In the genomic region with DNA sequence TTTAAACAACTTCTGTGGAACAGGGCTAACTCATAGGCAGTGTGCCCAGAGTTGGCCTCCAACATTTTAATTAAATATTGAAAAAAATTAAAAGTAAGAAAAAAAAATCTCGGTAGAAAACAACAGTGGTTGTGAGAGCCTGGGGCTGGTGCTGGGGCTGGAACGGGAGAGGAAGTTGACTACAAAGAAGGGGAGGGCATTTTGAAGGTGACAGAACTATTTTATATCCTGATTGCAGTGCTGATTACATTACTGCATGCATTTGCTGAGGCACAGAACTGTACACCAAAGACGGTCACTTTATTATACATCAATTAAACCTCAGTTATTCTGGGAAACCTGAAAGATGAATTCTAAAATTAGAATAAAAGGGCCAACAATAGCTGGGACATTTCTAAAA, we compare ENCODE assay signal across 1 cellular context.
TF ChIP-seq lines count a peak whose summit lies in the region.

No MANE protein-coding gene starts in this region.

TF ChIP-seq in GM23338, 12 proteins besides CTCF, POLR2A, EP300 and RAD21:
- TF ChIP-seq, protein P1, sequence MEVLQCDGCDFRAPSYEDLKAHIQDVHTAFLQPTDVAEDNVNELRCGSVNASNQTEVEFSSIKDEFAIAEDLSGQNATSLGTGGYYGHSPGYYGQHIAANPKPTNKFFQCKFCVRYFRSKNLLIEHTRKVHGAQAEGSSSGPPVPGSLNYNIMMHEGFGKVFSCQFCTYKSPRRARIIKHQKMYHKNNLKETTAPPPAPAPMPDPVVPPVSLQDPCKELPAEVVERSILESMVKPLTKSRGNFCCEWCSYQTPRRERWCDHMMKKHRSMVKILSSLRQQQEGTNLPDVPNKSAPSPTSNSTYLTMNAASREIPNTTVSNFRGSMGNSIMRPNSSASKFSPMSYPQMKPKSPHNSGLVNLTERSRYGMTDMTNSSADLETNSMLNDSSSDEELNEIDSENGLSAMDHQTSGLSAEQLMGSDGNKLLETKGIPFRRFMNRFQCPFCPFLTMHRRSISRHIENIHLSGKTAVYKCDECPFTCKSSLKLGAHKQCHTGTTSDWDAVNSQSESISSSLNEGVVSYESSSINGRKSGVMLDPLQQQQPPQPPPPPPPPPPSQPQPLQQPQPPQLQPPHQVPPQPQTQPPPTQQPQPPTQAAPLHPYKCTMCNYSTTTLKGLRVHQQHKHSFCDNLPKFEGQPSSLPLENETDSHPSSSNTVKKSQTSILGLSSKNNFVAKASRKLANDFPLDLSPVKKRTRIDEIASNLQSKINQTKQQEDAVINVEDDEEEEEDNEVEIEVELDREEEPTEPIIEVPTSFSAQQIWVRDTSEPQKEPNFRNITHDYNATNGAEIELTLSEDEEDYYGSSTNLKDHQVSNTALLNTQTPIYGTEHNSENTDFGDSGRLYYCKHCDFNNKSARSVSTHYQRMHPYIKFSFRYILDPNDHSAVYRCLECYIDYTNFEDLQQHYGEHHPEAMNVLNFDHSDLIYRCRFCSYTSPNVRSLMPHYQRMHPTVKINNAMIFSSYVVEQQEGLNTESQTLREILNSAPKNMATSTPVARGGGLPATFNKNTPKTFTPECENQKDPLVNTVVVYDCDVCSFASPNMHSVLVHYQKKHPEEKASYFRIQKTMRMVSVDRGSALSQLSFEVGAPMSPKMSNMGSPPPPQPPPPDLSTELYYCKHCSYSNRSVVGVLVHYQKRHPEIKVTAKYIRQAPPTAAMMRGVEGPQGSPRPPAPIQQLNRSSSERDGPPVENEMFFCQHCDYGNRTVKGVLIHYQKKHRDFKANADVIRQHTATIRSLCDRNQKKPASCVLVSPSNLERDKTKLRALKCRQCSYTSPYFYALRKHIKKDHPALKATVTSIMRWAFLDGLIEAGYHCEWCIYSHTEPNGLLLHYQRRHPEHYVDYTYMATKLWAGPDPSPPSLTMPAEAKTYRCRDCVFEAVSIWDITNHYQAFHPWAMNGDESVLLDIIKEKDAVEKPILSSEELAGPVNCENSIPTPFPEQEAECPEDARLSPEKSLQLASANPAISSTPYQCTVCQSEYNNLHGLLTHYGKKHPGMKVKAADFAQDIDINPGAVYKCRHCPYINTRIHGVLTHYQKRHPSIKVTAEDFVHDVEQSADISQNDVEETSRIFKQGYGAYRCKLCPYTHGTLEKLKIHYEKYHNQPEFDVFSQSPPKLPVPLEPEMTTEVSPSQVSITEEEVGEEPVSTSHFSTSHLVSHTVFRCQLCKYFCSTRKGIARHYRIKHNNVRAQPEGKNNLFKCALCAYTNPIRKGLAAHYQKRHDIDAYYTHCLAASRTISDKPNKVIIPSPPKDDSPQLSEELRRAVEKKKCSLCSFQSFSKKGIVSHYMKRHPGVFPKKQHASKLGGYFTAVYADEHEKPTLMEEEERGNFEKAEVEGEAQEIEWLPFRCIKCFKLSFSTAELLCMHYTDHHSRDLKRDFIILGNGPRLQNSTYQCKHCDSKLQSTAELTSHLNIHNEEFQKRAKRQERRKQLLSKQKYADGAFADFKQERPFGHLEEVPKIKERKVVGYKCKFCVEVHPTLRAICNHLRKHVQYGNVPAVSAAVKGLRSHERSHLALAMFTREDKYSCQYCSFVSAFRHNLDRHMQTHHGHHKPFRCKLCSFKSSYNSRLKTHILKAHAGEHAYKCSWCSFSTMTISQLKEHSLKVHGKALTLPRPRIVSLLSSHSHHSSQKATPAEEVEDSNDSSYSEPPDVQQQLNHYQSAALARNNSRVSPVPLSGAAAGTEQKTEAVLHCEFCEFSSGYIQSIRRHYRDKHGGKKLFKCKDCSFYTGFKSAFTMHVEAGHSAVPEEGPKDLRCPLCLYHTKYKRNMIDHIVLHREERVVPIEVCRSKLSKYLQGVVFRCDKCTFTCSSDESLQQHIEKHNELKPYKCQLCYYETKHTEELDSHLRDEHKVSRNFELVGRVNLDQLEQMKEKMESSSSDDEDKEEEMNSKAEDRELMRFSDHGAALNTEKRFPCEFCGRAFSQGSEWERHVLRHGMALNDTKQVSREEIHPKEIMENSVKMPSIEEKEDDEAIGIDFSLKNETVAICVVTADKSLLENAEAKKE (CRISPR knock-in tag; IDR thresholded peaks at IDR 0.05), result no peak
